ENCODE assay signal across 10 cellular contexts in genomic region chr15:89129816-89130134, GRCh38. TPM values are rescaled to one million over a fixed set of nuclear protein-coding genes. Genes with fewer than 3 reads are reported as not detected.
DNase-seq lines count a peak whose midpoint lies in the region; ATAC-seq, FAIRE-seq and TF ChIP-seq lines count a peak whose summit lies in the region.
"Had no signal": no experiment of that assay in that cellular context is flagged by ENCODE, and none has a peak within 500 bp of the region (broad histone marks: within the 10 kb centered on the region; RNA-seq: fewer than 3 reads in every experiment).

No MANE protein-coding gene starts in this region.

- H3K27ac ChIP-seq in heart left ventricle: peak overlapping the region in 7 of 12 donors; percentile 6 to 88 (median 45)
- no peak overlapping the region for H3K27ac ChIP-seq in PC-3 (ENCODE audit: low read length)
- H3K27ac ChIP-seq in thoracic aorta: peak overlapping the region; percentile 62 to 63
- no peak overlapping the region for H3K27ac ChIP-seq in effector memory CD4-positive, alpha-beta T cell (ENCODE audit: insufficient read depth, low read length, poor library complexity, severe bottlenecking)

- H3K4me1 ChIP-seq in heart left ventricle (peaks cover 0 to 86% (median 56%) of the 10 kb centered on the region in 12 donors), PC-3 (ENCODE audit: insufficient read depth, low read length) (peaks cover 41% of the 10 kb centered on the region), thoracic aorta (ENCODE audit: control insufficient read depth in 1 of 2, low read depth in 2 of 2) (peaks cover 14 to 74% of the 10 kb centered on the region in 2 donors)
- no peaks in the 10 kb centered on the region for H3K4me1 ChIP-seq in effector memory CD4-positive, alpha-beta T cell (ENCODE audit: control insufficient read depth, insufficient read depth, low read length, poor library complexity, severe bottlenecking)

- peak; percentile 56 for FAIRE-seq in islet of Langerhans (lab: Jason Lieb, UNC)

- CTCF ChIA-PET in PC-3 (lab: Charles Lee): interaction anchor here (0.6 to 0.9 kb wide), 2 partner anchors 10 to 25 kb away, joined by 4 to 12 read pairs; no protein-coding TSS in a partner anchor

- H3K9me3 ChIP-seq in heart left ventricle: no peaks in the 10 kb centered on the region
- H3K9me3 ChIP-seq in PC-3 (ENCODE audit: low read length): no peaks in the 10 kb centered on the region
- no peaks in the 10 kb centered on the region for H3K9me3 ChIP-seq in thoracic aorta
- H3K9me3 ChIP-seq in effector memory CD4-positive, alpha-beta T cell (ENCODE audit: control insufficient read depth, low read length): no peaks in the 10 kb centered on the region
- H3K9me3 ChIP-seq: thyroid gland had no signal

- H2AFZ ChIP-seq in PC-3 (ENCODE audit: low read length): no peak overlapping the region

- H3K27me3 ChIP-seq in heart left ventricle (no peaks in the 10 kb centered on the region), PC-3 (ENCODE audit: low read length) (no peaks in the 10 kb centered on the region), thoracic aorta (replicated peaks; ENCODE audit: insufficient read depth) (no peaks in the 10 kb centered on the region)
- no peaks in the 10 kb centered on the region for H3K27me3 ChIP-seq in effector memory CD4-positive, alpha-beta T cell (replicated peaks; ENCODE audit: control insufficient read depth, insufficient read depth, low read length, poor library complexity, severe bottlenecking)
- H3K27me3 ChIP-seq: thyroid gland had no signal

- WGBS in heart left ventricle, 4 donors: 53 to 67% (median 58%) methylated on average over 1 of the region's 1 CpG

- H3F3A ChIP-seq in PC-3 (ENCODE audit: low read length, unreplicated experiment): peaks cover 9% of the 10 kb centered on the region

- DNase-seq in heart left ventricle: no peak
- no peak for DNase-seq in left ventricle myocardium superior
- no peak for DNase-seq in PC-3
- DNase-seq in thoracic aorta (ENCODE audit: low spot score): no peak
- no peak for DNase-seq in OCI-M1 (lab: John Stamatoyannopoulos, UW)
- no peak for DNase-seq in effector memory CD4-positive, alpha-beta T cell
- DNase-seq: GOT3 had no signal

- TF ChIP-seq CTCF in heart left ventricle (IDR thresholded peaks at IDR 0.05) (no peak), PC-3 (conservative IDR thresholded peaks at IDR 0.05; ENCODE audit: low read depth, low read length) (peak; percentile 18; the same call in 1 of the 2 replicates), thoracic aorta (IDR thresholded peaks at IDR 0.05) (no peak)

- intact Hi-C loops in heart left ventricle (cut with DNase I) (loop anchor here in 5 of 10 donors (2.0 to 5.0 kb wide), 5 partner anchors 33 to 72 kb away; partner anchors contain the start of gene ABHD2 (in 2 of the 5)), left ventricle myocardium superior (cut with micrococcal nuclease) (no loop called here), PC-3 (cut with micrococcal nuclease) (loop anchor here (2.0 to 5.0 kb wide), 3 partner anchors 37 to 73 kb away; no protein-coding TSS in a partner anchor)

- no peaks in the 10 kb centered on the region for H3K79me2 ChIP-seq in PC-3 (ENCODE audit: low read length)

- no peaks in the 10 kb centered on the region for H3K9me2 ChIP-seq in PC-3 (replicated peaks; ENCODE audit: low read length)

- no peak overlapping the region for H3K9ac ChIP-seq in PC-3 (ENCODE audit: low read length)

- H3K4me3 ChIP-seq in heart left ventricle: no peak overlapping the region
- no peak overlapping the region for H3K4me3 ChIP-seq in PC-3 (ENCODE audit: low read length)
- H3K4me3 ChIP-seq in thoracic aorta: no peak overlapping the region
- H3K4me3 ChIP-seq in effector memory CD4-positive, alpha-beta T cell (ENCODE audit: insufficient read depth, low read depth, low read length, poor library complexity, severe bottlenecking): no peak overlapping the region
- H3K4me3 ChIP-seq: thyroid gland had no signal

- BruUV-seq in PC-3 (replicated peaks; lab: Mats Ljungman, UMichigan): no TSS peak

- ATAC-seq in heart left ventricle (no peak), left ventricle myocardium superior (no peak), PC-3 (no peak), thoracic aorta (ENCODE audit: insufficient number of reproducible peaks, low FRiP score, low read depth) (no peak), HG03521 (IDR thresholded peaks at IDR 0.05; ENCODE audit: unreplicated experiment) (no peak)

- no peak for TF ChIP-seq POLR2A in heart left ventricle (IDR thresholded peaks at IDR 0.05)

- no peak overlapping the region for H3K4me2 ChIP-seq in PC-3 (ENCODE audit: low read length)

- no peaks in the 10 kb centered on the region for H4K20me1 ChIP-seq in PC-3 (ENCODE audit: low read length)

- POLR2A ChIA-PET in PC-3 (lab: Charles Lee; ENCODE audit: unreplicated experiment): no interaction called here

- H3K36me3 ChIP-seq in heart left ventricle (peaks cover 0 to 50% (median 33%) of the 10 kb centered on the region in 9 donors), PC-3 (ENCODE audit: low read depth, low read length) (peaks cover 11% of the 10 kb centered on the region), thoracic aorta (peaks cover 3% of the 10 kb centered on the region)
- peaks cover 28% of the 10 kb centered on the region for H3K36me3 ChIP-seq in effector memory CD4-positive, alpha-beta T cell (ENCODE audit: control insufficient read depth, insufficient read depth, low read length)
- H3K36me3 ChIP-seq: thyroid gland had no signal

RNA-seq across cellular contexts. Expression of gene ABHD2, which starts 41.5 kb away (rescaled TPM):
- total RNA-seq in heart left ventricle (100 to 1,000 TPM in 6 of 9 donors, 10 to 100 TPM in 3; 53.4 to 243 (median 128) TPM), left ventricle myocardium superior (84.4 TPM), PC-3 (2014; rRNA removed) (31.4 and 34.0 TPM in 2 replicates), thoracic aorta (100 to 1,000 TPM; 177 to 283 TPM)
- polyA plus RNA-seq in heart left ventricle: 100 to 1,000 TPM in 1 of 2 donors, 1 to 10 TPM in 1; 8.6 to 112 TPM

Comparison
In these comparisons a context has a peak if more than half of its experiments do, and no peak if none do; other contexts are left out.
1. H3K27ac ChIP-seq: peak in heart left ventricle (7 of 12) and thoracic aorta (2 of 2); none in PC-3 (single experiment) and effector memory CD4-positive, alpha-beta T cell (single experiment).